In the genomic region with DNA sequence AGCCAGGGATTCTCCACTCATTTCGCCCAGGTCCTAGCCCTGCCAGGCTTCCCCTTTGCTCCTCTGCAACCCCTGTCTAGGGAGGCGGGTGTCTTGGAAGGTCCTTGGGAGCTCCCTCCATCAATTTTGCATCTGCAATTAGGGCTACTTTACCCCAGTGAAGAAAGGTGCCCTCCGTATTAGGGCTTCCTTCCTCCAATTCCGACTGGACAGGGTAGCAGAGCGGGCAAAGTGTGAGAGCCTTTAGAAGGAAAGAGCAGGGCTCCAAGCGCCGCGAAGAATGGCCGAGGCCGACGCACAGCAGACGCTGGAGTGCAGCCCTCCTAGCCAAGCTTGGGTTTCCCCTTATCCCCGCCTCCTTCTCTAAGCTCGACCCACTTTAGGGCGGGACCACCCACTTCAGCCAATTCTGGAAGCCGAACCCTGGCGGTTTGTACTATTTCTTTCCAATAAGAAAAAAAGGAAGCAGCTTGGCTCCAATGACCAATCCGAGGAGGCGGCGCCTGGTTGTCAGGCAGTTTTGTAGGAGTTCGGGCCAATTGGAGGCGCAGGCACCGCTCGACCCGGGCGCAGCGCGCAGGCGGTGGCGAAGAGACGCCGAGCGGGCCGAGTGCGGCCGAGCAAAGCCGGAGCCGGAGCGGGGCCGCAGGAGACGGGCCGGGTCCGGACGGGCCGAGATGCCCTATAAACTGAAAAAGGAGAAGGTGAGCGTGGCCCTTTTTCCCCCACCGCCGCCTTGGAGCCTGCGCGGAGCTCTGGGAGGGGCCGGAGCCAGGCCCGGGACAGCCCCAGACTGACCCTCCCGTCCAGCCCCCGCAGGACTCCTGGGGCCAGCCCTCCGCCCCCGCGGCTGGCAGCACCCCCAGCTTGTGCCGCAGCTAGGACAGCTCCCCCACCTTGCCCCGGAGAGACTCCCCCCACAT, we compare ENCODE assay signal across 1 cellular context.
TF ChIP-seq lines count a peak whose summit lies in the region.

A gene (plus strand): TSS at position 570 of the 923 bp plus-strand sequence. CDS start 108 bp downstream, at position 678.

TF ChIP-seq in K562, 482 proteins besides CTCF, POLR2A, EP300 and RAD21 (continued from another document and continues in another):
- TF ChIP-seq, protein P1, sequence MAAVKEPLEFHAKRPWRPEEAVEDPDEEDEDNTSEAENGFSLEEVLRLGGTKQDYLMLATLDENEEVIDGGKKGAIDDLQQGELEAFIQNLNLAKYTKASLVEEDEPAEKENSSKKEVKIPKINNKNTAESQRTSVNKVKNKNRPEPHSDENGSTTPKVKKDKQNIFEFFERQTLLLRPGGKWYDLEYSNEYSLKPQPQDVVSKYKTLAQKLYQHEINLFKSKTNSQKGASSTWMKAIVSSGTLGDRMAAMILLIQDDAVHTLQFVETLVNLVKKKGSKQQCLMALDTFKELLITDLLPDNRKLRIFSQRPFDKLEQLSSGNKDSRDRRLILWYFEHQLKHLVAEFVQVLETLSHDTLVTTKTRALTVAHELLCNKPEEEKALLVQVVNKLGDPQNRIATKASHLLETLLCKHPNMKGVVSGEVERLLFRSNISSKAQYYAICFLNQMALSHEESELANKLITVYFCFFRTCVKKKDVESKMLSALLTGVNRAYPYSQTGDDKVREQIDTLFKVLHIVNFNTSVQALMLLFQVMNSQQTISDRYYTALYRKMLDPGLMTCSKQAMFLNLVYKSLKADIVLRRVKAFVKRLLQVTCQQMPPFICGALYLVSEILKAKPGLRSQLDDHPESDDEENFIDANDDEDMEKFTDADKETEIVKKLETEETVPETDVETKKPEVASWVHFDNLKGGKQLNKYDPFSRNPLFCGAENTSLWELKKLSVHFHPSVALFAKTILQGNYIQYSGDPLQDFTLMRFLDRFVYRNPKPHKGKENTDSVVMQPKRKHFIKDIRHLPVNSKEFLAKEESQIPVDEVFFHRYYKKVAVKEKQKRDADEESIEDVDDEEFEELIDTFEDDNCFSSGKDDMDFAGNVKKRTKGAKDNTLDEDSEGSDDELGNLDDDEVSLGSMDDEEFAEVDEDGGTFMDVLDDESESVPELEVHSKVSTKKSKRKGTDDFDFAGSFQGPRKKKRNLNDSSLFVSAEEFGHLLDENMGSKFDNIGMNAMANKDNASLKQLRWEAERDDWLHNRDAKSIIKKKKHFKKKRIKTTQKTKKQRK (IDR thresholded peaks at IDR 0.05; ENCODE audit: borderline replicate concordance, low read depth, low read length), result no peak
- TF ChIP-seq PHF8 (IDR thresholded peaks at IDR 0.05; ENCODE audit: borderline replicate concordance, low read length) (peak; percentile 89; the same call in 1 of the 2 replicates), NFIX (CRISPR knock-in tag; IDR thresholded peaks at IDR 0.05; ENCODE audit: low read depth) (no peak), CREM (IDR thresholded peaks at IDR 0.05; ENCODE audit: low read depth) (peak; percentile 74), POU5F1 (IDR thresholded peaks at IDR 0.05; ENCODE audit: borderline replicate concordance, low read depth, low read length, partially characterized antibody) (no peak), CBX8 (IDR thresholded peaks at IDR 0.05; ENCODE audit: borderline replicate concordance, extremely low read depth, low read depth, low read length, poor library complexity, severe bottlenecking) (no peak), ARNT (IDR thresholded peaks at IDR 0.05) (no peak), ETS2 (tag; IDR thresholded peaks at IDR 0.05; ENCODE audit: borderline replicate concordance, poor library complexity, severe bottlenecking) (no peak), BCOR (IDR thresholded peaks at IDR 0.05) (no peak), POLR3G (IDR thresholded peaks at IDR 0.05; ENCODE audit: extremely low read depth, insufficient read length, insufficient replicate concordance) (no peak), NCOR1 (IDR thresholded peaks at IDR 0.05) (no peak), MAZ (CRISPR knock-in tag; conservative IDR thresholded peaks at IDR 0.05 in 1 of 2, IDR thresholded peaks at IDR 0.05 in 1 of 2) (peak; percentile 35 to 58), PHB2 (IDR thresholded peaks at IDR 0.05; ENCODE audit: low read depth) (no peak), HDAC6 (IDR thresholded peaks at IDR 0.05; ENCODE audit: low read depth, low read length) (no peak), ZNF274 (IDR thresholded peaks at IDR 0.05; ENCODE audit: borderline replicate concordance, low read depth, low read length) (no peak), TRIM24 (IDR thresholded peaks at IDR 0.05) (no peak), ZBTB8A (IDR thresholded peaks at IDR 0.05; ENCODE audit: partially characterized antibody) (no peak), POLR2AphosphoS5 (IDR thresholded peaks at IDR 0.05; ENCODE audit: control insufficient read depth, insufficient read depth, low read depth, low read length) (peak; percentile 44; the same call in 1 of the 2 replicates), PHTF2 (CRISPR knock-in tag; IDR thresholded peaks at IDR 0.05) (no peak), STAT5B (CRISPR knock-in tag; IDR thresholded peaks at IDR 0.05) (no peak), RUNX1 (IDR thresholded peaks at IDR 0.05; ENCODE audit: low read depth) (no peak), RBM25 (IDR thresholded peaks at IDR 0.05; ENCODE audit: low read depth, low read length, severe bottlenecking) (peak; percentile 68), ZNF217 (CRISPR knock-in tag; IDR thresholded peaks at IDR 0.05) (no peak)
- TF ChIP-seq, protein P2, sequence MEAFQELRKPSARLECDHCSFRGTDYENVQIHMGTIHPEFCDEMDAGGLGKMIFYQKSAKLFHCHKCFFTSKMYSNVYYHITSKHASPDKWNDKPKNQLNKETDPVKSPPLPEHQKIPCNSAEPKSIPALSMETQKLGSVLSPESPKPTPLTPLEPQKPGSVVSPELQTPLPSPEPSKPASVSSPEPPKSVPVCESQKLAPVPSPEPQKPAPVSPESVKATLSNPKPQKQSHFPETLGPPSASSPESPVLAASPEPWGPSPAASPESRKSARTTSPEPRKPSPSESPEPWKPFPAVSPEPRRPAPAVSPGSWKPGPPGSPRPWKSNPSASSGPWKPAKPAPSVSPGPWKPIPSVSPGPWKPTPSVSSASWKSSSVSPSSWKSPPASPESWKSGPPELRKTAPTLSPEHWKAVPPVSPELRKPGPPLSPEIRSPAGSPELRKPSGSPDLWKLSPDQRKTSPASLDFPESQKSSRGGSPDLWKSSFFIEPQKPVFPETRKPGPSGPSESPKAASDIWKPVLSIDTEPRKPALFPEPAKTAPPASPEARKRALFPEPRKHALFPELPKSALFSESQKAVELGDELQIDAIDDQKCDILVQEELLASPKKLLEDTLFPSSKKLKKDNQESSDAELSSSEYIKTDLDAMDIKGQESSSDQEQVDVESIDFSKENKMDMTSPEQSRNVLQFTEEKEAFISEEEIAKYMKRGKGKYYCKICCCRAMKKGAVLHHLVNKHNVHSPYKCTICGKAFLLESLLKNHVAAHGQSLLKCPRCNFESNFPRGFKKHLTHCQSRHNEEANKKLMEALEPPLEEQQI (IDR thresholded peaks at IDR 0.05), result no peak
- TF ChIP-seq, protein P3, sequence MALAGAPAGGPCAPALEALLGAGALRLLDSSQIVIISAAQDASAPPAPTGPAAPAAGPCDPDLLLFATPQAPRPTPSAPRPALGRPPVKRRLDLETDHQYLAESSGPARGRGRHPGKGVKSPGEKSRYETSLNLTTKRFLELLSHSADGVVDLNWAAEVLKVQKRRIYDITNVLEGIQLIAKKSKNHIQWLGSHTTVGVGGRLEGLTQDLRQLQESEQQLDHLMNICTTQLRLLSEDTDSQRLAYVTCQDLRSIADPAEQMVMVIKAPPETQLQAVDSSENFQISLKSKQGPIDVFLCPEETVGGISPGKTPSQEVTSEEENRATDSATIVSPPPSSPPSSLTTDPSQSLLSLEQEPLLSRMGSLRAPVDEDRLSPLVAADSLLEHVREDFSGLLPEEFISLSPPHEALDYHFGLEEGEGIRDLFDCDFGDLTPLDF (CRISPR knock-in tag; IDR thresholded peaks at IDR 0.05), result peak; percentile 53; the same call in 1 of the 2 replicates
- TF ChIP-seq, protein P4, sequence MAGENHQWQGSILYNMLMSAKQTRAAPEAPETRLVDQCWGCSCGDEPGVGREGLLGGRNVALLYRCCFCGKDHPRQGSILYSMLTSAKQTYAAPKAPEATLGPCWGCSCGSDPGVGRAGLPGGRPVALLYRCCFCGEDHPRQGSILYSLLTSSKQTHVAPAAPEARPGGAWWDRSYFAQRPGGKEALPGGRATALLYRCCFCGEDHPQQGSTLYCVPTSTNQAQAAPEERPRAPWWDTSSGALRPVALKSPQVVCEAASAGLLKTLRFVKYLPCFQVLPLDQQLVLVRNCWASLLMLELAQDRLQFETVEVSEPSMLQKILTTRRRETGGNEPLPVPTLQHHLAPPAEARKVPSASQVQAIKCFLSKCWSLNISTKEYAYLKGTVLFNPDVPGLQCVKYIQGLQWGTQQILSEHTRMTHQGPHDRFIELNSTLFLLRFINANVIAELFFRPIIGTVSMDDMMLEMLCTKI (IDR thresholded peaks at IDR 0.05; ENCODE audit: partially characterized antibody), result no peak
- TF ChIP-seq, protein P5, sequence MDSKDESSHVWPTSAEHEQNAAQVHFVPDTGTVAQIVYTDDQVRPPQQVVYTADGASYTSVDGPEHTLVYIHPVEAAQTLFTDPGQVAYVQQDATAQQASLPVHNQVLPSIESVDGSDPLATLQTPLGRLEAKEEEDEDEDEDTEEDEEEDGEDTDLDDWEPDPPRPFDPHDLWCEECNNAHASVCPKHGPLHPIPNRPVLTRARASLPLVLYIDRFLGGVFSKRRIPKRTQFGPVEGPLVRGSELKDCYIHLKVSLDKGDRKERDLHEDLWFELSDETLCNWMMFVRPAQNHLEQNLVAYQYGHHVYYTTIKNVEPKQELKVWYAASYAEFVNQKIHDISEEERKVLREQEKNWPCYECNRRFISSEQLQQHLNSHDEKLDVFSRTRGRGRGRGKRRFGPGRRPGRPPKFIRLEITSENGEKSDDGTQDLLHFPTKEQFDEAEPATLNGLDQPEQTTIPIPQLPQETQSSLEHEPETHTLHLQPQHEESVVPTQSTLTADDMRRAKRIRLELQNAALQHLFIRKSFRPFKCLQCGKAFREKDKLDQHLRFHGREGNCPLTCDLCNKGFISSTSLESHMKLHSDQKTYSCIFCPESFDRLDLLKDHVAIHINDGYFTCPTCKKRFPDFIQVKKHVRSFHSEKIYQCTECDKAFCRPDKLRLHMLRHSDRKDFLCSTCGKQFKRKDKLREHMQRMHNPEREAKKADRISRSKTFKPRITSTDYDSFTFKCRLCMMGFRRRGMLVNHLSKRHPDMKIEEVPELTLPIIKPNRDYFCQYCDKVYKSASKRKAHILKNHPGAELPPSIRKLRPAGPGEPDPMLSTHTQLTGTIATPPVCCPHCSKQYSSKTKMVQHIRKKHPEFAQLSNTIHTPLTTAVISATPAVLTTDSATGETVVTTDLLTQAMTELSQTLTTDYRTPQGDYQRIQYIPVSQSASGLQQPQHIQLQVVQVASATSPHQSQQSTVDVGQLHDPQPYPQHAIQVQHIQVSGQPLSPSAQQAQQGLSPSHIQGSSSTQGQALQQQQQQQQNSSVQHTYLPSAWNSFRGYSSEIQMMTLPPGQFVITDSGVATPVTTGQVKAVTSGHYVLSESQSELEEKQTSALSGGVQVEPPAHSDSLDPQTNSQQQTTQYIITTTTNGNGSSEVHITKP (IDR thresholded peaks at IDR 0.05; ENCODE audit: partially characterized antibody), result peak; percentile 18
- TF ChIP-seq, protein P6, sequence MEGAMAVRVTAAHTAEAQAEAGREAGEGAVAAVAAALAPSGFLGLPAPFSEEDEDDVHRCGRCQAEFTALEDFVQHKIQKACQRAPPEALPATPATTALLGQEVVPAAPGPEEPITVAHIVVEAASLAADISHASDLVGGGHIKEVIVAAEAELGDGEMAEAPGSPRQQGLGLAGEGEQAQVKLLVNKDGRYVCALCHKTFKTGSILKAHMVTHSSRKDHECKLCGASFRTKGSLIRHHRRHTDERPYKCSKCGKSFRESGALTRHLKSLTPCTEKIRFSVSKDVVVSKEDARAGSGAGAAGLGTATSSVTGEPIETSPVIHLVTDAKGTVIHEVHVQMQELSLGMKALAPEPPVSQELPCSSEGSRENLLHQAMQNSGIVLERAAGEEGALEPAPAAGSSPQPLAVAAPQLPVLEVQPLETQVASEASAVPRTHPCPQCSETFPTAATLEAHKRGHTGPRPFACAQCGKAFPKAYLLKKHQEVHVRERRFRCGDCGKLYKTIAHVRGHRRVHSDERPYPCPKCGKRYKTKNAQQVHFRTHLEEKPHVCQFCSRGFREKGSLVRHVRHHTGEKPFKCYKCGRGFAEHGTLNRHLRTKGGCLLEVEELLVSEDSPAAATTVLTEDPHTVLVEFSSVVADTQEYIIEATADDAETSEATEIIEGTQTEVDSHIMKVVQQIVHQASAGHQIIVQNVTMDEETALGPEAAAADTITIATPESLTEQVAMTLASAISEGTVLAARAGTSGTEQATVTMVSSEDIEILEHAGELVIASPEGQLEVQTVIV (CRISPR knock-in tag; IDR thresholded peaks at IDR 0.05; ENCODE audit: borderline replicate concordance), result no peak
- TF ChIP-seq, protein P7, sequence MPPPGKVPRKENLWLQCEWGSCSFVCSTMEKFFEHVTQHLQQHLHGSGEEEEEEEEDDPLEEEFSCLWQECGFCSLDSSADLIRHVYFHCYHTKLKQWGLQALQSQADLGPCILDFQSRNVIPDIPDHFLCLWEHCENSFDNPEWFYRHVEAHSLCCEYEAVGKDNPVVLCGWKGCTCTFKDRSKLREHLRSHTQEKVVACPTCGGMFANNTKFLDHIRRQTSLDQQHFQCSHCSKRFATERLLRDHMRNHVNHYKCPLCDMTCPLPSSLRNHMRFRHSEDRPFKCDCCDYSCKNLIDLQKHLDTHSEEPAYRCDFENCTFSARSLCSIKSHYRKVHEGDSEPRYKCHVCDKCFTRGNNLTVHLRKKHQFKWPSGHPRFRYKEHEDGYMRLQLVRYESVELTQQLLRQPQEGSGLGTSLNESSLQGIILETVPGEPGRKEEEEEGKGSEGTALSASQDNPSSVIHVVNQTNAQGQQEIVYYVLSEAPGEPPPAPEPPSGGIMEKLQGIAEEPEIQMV (tag; conservative IDR thresholded peaks at IDR 0.05; ENCODE audit: low read depth), result no peak
- TF ChIP-seq, protein P8, sequence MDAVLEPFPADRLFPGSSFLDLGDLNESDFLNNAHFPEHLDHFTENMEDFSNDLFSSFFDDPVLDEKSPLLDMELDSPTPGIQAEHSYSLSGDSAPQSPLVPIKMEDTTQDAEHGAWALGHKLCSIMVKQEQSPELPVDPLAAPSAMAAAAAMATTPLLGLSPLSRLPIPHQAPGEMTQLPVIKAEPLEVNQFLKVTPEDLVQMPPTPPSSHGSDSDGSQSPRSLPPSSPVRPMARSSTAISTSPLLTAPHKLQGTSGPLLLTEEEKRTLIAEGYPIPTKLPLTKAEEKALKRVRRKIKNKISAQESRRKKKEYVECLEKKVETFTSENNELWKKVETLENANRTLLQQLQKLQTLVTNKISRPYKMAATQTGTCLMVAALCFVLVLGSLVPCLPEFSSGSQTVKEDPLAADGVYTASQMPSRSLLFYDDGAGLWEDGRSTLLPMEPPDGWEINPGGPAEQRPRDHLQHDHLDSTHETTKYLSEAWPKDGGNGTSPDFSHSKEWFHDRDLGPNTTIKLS (IDR thresholded peaks at IDR 0.05; ENCODE audit: borderline replicate concordance, low read depth), result no peak
